Comparison of ENCODE assay signal across 18 cellular contexts in genomic region chr17:39694593-39694992, GRCh38. TPM values are rescaled to one million over a fixed set of nuclear protein-coding genes. Genes with fewer than 3 reads are reported as not detected.
DNase-seq lines count a peak whose midpoint lies in the region; ATAC-seq and TF ChIP-seq lines count a peak whose summit lies in the region.
"Had no signal": no experiment of that assay in that cellular context is flagged by ENCODE, and none has a peak within 500 bp of the region (broad histone marks: within the 10 kb centered on the region; RNA-seq: fewer than 3 reads in every experiment).

No MANE protein-coding gene starts in this region.

- no peak overlapping the region for H3K4me3 Mint-ChIP-seq in endodermal cell
- peak overlapping the region; percentile 37 for H3K4me3 Mint-ChIP-seq in type B pancreatic cell
- H3K4me3 Mint-ChIP-seq: CD14-positive monocyte had no signal

- WGBS in endodermal cell (ENCODE audit: insufficient coverage in 1 of 2, insufficient read length in 1 of 2), 2 experiments: 88 to 89% methylated on average over 5 of the region's 5 CpGs
- WGBS in mesodermal cell (ENCODE audit: insufficient coverage in 2 of 2), 2 experiments: 87 to 100% methylated on average over 3 to 5 of the region's 5 CpGs

- no peaks in the 10 kb centered on the region for H3K9me3 Mint-ChIP-seq in endodermal cell
- no peaks in the 10 kb centered on the region for H3K9me3 Mint-ChIP-seq in type B pancreatic cell

- H3K4me3 ChIP-seq in HUES48 (ENCODE audit: low read depth, low read length) (no peak overlapping the region), endodermal cell (ENCODE audit: low read length) (no peak overlapping the region), mesodermal cell (ENCODE audit: extremely low read depth, insufficient read depth, low read length, poor library complexity, severe bottlenecking) (no peak overlapping the region), lower lobe of right lung (no peak overlapping the region)
- H3K4me3 ChIP-seq: HAP-1 had no signal

- TF ChIP-seq CTCF in endodermal cell (conservative IDR thresholded peaks at IDR 0.05) (no peak), type B pancreatic cell (conservative IDR thresholded peaks at IDR 0.05) (no peak), lower lobe of right lung (IDR thresholded peaks at IDR 0.05) (no peak)

- H3K4me1 ChIP-seq in HUES48 (ENCODE audit: control insufficient read depth, insufficient read depth, low read length) (peaks cover 51% of the 10 kb centered on the region), endodermal cell (ENCODE audit: control insufficient read depth, insufficient read depth, low read length) (peaks cover 12% of the 10 kb centered on the region), mesodermal cell (ENCODE audit: control insufficient read depth, insufficient read depth, low read length, poor library complexity, severe bottlenecking) (peaks cover 22% of the 10 kb centered on the region), lower lobe of right lung (peaks cover 7% of the 10 kb centered on the region)
- H3K4me1 ChIP-seq: HAP-1 had no signal

- H3K9ac ChIP-seq in HUES48 (ENCODE audit: low read depth, low read length) (no peak overlapping the region), endodermal cell (ENCODE audit: extremely low read depth, low read length, poor library complexity, severe bottlenecking) (no peak overlapping the region)

- H3K4me1 Mint-ChIP-seq in endodermal cell (peaks cover 31% of the 10 kb centered on the region), type B pancreatic cell (ENCODE audit: unreplicated experiment) (peaks cover 20% of the 10 kb centered on the region)

- H3K36me3 Mint-ChIP-seq in endodermal cell (ENCODE audit: low read depth) (no peaks in the 10 kb centered on the region), type B pancreatic cell (peaks cover under 1% of the 10 kb centered on the region)

- H3K27me3 ChIP-seq in HUES48 (ENCODE audit: control insufficient read depth, insufficient read depth, low read length) (no peaks in the 10 kb centered on the region), endodermal cell (ENCODE audit: control insufficient read depth, insufficient read depth, low read length, poor library complexity, severe bottlenecking) (no peaks in the 10 kb centered on the region), lower lobe of right lung (ENCODE audit: low read depth) (peaks cover 3% of the 10 kb centered on the region)

- H3K27me3 Mint-ChIP-seq in endodermal cell (ENCODE audit: insufficient read depth) (peaks cover 5% of the 10 kb centered on the region), type B pancreatic cell (no peaks in the 10 kb centered on the region)

- peak overlapping the region; percentile 94 for H3K27ac ChIP-seq in HUES48 (ENCODE audit: low read depth, low read length)
- no peak overlapping the region for H3K27ac ChIP-seq in endodermal cell (ENCODE audit: low read depth, low read length)
- peak overlapping the region; percentile 89 for H3K27ac ChIP-seq in mesodermal cell (ENCODE audit: low read depth, low read length, severe bottlenecking)
- no peak overlapping the region for H3K27ac ChIP-seq in lower lobe of right lung

- H3K9me3 ChIP-seq in HUES48 (ENCODE audit: control insufficient read depth, insufficient read depth, low read length) (no peaks in the 10 kb centered on the region), endodermal cell (ENCODE audit: control insufficient read depth, low read length) (no peaks in the 10 kb centered on the region), mesodermal cell (ENCODE audit: control insufficient read depth, low read length) (no peaks in the 10 kb centered on the region), lower lobe of right lung (no peaks in the 10 kb centered on the region)
- H3K9me3 ChIP-seq: HAP-1 had no signal

- intact Hi-C loops in lower lobe of right lung (cut with DNase I): no loop called here

- H3K27ac Mint-ChIP-seq in endodermal cell (peak overlapping the region; percentile 74), type B pancreatic cell (peak overlapping the region; percentile 31)
- H3K27ac Mint-ChIP-seq: CD14-positive monocyte had no signal

- DNase-seq in endodermal cell (peak; percentile 55), type B pancreatic cell (ENCODE audit: extremely low spot score, unreplicated experiment) (no peak), lower lobe of right lung (no peak), epidermal melanocyte (ENCODE audit: insufficient read length, low spot score) (no peak)
- DNase-seq: ACHN, AML-193, DMS53, KG1, NCI-H1436 treated with DMSO at 0.1 percent for 48 hours, NCI-H2081 treated with DMSO at 0.1 percent for 48 hours, NCI-H510A treated with DMSO at 0.1 percent for 48 hours, NCI-H82 had no signal

- H3K36me3 ChIP-seq in HUES48 (ENCODE audit: control insufficient read depth, insufficient read depth, low read length): 0 out of 2 replicates have a peak, but pooled peaks cover 2% of the 10 kb centered on the region
- H3K36me3 ChIP-seq in endodermal cell (ENCODE audit: control insufficient read depth, insufficient read depth, low read length): no peaks in the 10 kb centered on the region
- H3K36me3 ChIP-seq in mesodermal cell (ENCODE audit: control insufficient read depth, insufficient read depth, low read length): no peaks in the 10 kb centered on the region
- no peaks in the 10 kb centered on the region for H3K36me3 ChIP-seq in lower lobe of right lung
- H3K36me3 ChIP-seq: HAP-1 had no signal

- ATAC-seq in lower lobe of right lung (no peak), HG03135 (IDR thresholded peaks at IDR 0.05; ENCODE audit: unreplicated experiment) (no peak)

RNA-seq across cellular contexts. Expression of gene ERBB2, which starts 5.3 kb away (rescaled TPM):
- total RNA-seq in endodermal cell (100 to 1,000 TPM; 110 to 133 TPM), type B pancreatic cell (ENCODE audit: low replicate concordance) (123 and 230 TPM in 2 replicates), lower lobe of right lung (96.1 TPM)
- polyA plus RNA-seq in endodermal cell (2013, experiment 1 of 2): 72.5 TPM
- 68.6 TPM for polyA plus RNA-seq in endodermal cell (2013, experiment 2 of 2)
- 44.8 TPM for polyA plus RNA-seq in mesodermal cell (2013, experiment 1 of 2)
- 46.1 TPM for polyA plus RNA-seq in mesodermal cell (2013, experiment 2 of 2)

RNA-seq across cellular contexts. Expression of gene PGAP3, which starts 6.7 kb away (rescaled TPM):
- total RNA-seq in endodermal cell (10 to 100 TPM; 22.6 to 29.3 TPM), type B pancreatic cell (ENCODE audit: low replicate concordance) (23.5 and 31.5 TPM in 2 replicates), lower lobe of right lung (20.7 TPM)
- 12.2 TPM for polyA plus RNA-seq in endodermal cell (2013, experiment 1 of 2)
- polyA plus RNA-seq in endodermal cell (2013, experiment 2 of 2): 11.0 TPM
- polyA plus RNA-seq in mesodermal cell (2013, experiment 1 of 2): 7.4 TPM
- 7.5 TPM for polyA plus RNA-seq in mesodermal cell (2013, experiment 2 of 2)

RNA-seq across cellular contexts. Expression of gene PNMT, which starts 26.3 kb away (rescaled TPM):
- total RNA-seq in endodermal cell (1 to 10 TPM in 1 of 2 donors, under 1 TPM in 1; 0.55 to 1.0 TPM), type B pancreatic cell (ENCODE audit: low replicate concordance) (3.3 and 5.4 TPM in 2 replicates), lower lobe of right lung (3.9 TPM)
- 0.71 TPM for polyA plus RNA-seq in endodermal cell (2013, experiment 1 of 2)
- polyA plus RNA-seq in endodermal cell (2013, experiment 2 of 2): 0.37 TPM
- polyA plus RNA-seq in mesodermal cell (2013, experiment 1 of 2): 0.66 TPM
- polyA plus RNA-seq in mesodermal cell (2013, experiment 2 of 2): 0.66 TPM
- total RNA-seq: SK-MEL-5 had no signal
- polyA plus RNA-seq: CD14-positive monocyte had no signal

RNA-seq across cellular contexts. Expression of gene TCAP, which starts 29.4 kb away (rescaled TPM):
- total RNA-seq in endodermal cell (1 to 10 TPM; 1.5 to 1.9 TPM), type B pancreatic cell (ENCODE audit: low replicate concordance) (1.5 and 2.4 TPM in 2 replicates), lower lobe of right lung (3.7 TPM)
- polyA plus RNA-seq in endodermal cell (2013, experiment 1 of 2): 2.5 TPM
- 2.1 TPM for polyA plus RNA-seq in endodermal cell (2013, experiment 2 of 2)
- 1.3 TPM for polyA plus RNA-seq in mesodermal cell (2013, experiment 1 of 2)
- polyA plus RNA-seq in mesodermal cell (2013, experiment 2 of 2): 0.96 TPM
- polyA plus RNA-seq: CD14-positive monocyte had no signal

RNA-seq across cellular contexts. Expression of gene MIEN1, which starts 35.7 kb away (rescaled TPM):
- total RNA-seq in endodermal cell (10 to 100 TPM; 42.6 to 57.0 TPM), type B pancreatic cell (ENCODE audit: low replicate concordance) (39.8 and 67.2 TPM in 2 replicates), lower lobe of right lung (46.4 TPM)
- 57.8 TPM for polyA plus RNA-seq in endodermal cell (2013, experiment 1 of 2)
- 57.7 TPM for polyA plus RNA-seq in endodermal cell (2013, experiment 2 of 2)
- polyA plus RNA-seq in mesodermal cell (2013, experiment 1 of 2): 50.0 TPM
- 44.1 TPM for polyA plus RNA-seq in mesodermal cell (2013, experiment 2 of 2)

Comparison
In these comparisons a context has a peak if more than half of its experiments do, and no peak if none do; other contexts are left out.
1. H3K27ac ChIP-seq: peak in HUES48 (single experiment) and mesodermal cell (single experiment); none in endodermal cell (single experiment) and lower lobe of right lung (single experiment).